Comparison of ENCODE assay signal across 8 cellular contexts in genomic region chr11:3865388-3866193, GRCh38. TPM values are rescaled to one million over a fixed set of nuclear protein-coding genes. Genes with fewer than 3 reads are reported as not detected.
DNase-seq lines count a peak whose midpoint lies in the region; ATAC-seq and TF ChIP-seq lines count a peak whose summit lies in the region.

No MANE protein-coding gene starts in this region.

- H3K27ac Mint-ChIP-seq in naive thymus-derived CD8-positive, alpha-beta T cell = peak overlapping the region; percentile 84 to 95 (median 90)

- H3K27me3 ChIP-seq in breast epithelium = no peaks in the 10 kb centered on the region

- peaks cover 48 to 96% (median 94%) of the 10 kb centered on the region in 4 donors for H3K4me1 Mint-ChIP-seq in naive thymus-derived CD8-positive, alpha-beta T cell

- CTCF ChIA-PET in HEK293T (lab: Yijun Ruan, JAX) = interaction anchor here (0.8 to 1.2 kb wide), 2 partner anchors 17 to 206 kb away, joined by 3 to 4 read pairs; no protein-coding TSS in a partner anchor

- no peaks in the 10 kb centered on the region for H3K9me3 Mint-ChIP-seq in naive thymus-derived CD8-positive, alpha-beta T cell

- H3K27me3 Mint-ChIP-seq in naive thymus-derived CD8-positive, alpha-beta T cell = no peaks in the 10 kb centered on the region

- no peak for TF ChIP-seq POLR2A in breast epithelium (IDR thresholded peaks at IDR 0.05)

- intact Hi-C loops in breast epithelium (cut with DNase I; ENCODE audit: low total_unique reads) = no loop called here

- H3K4me1 ChIP-seq in breast epithelium = peaks cover 0 to 22% of the 10 kb centered on the region in 2 donors

- peak overlapping the region; percentile 33 to 62 for H3K27ac ChIP-seq in breast epithelium

- peaks cover 0 to 2% (median 0%) of the 10 kb centered on the region in 3 donors for H3K36me3 Mint-ChIP-seq in naive thymus-derived CD8-positive, alpha-beta T cell

- POLR2A ChIA-PET in naive thymus-derived CD8-positive, alpha-beta T cell (lab: Charles Lee) = interaction anchor here (0.5 to 5.0 kb wide), 6 partner anchors 11 to 227 kb away, joined by 3 to 68 read pairs (median 4); partner anchors contain the start of genes RHOG and STIM1
- POLR2A ChIA-PET in HEK293T (lab: Yijun Ruan, JAX) = interaction anchor here (2.3 kb wide), 1 partner anchor 10 kb away, joined by 11 read pairs; the partner anchor contains the start of gene STIM1

- DNase-seq in EL (peak; percentile 80), breast epithelium (ENCODE audit: low spot score in 2 of 2) (no peak), HEK293T (ENCODE audit: extremely low spot score) (no peak), NCI-H2171 treated with DMSO at 0.1 percent for 48 hours (lab: John Stamatoyannopoulos, UW) (no peak), NCI-H748 treated with DMSO at 0.1 percent for 48 hours (lab: John Stamatoyannopoulos, UW) (no peak)
- DNase-seq in Jurkat, Clone E6-1 (ENCODE audit: low read depth, low spot score) = peak; percentile 76
- peak in 1 of 10 donors; percentile 18 for DNase-seq in naive thymus-derived CD8-positive, alpha-beta T cell

- peak overlapping the region; percentile 7; the same call in 1 of the 2 replicates for H3K4me3 ChIP-seq in Jurkat, Clone E6-1 (ENCODE audit: low read length)
- no peak overlapping the region for H3K4me3 ChIP-seq in breast epithelium

- TF ChIP-seq CTCF in breast epithelium (IDR thresholded peaks at IDR 0.05) = no peak

- peak overlapping the region; percentile 20 to 76 (median 68) for H3K4me3 Mint-ChIP-seq in naive thymus-derived CD8-positive, alpha-beta T cell

- H3K9me3 ChIP-seq in breast epithelium = no peaks in the 10 kb centered on the region

- H3K36me3 ChIP-seq in breast epithelium = no peaks in the 10 kb centered on the region

- peak in 1 of 2 donors; percentile 14 for ATAC-seq in naive thymus-derived CD8-positive, alpha-beta T cell
- no peak for ATAC-seq in HG02870 (IDR thresholded peaks at IDR 0.05; ENCODE audit: unreplicated experiment)

TF ChIP-seq in HEK293T, 16 proteins besides CTCF, POLR2A, EP300 and RAD21:
- TF ChIP-seq NFRKB (IDR thresholded peaks at IDR 0.05) (no peak), ARNT (IDR thresholded peaks at IDR 0.05) (no peak), L3MBTL2 (conservative IDR thresholded peaks at IDR 0.05) (no peak), ELF4 (IDR thresholded peaks at IDR 0.05) (no peak), TARDBP (IDR thresholded peaks at IDR 0.05) (no peak), LEF1 (IDR thresholded peaks at IDR 0.05; ENCODE audit: borderline replicate concordance) (no peak), CTBP1 (IDR thresholded peaks at IDR 0.05; ENCODE audit: borderline replicate concordance) (no peak), FOXA1 (IDR thresholded peaks at IDR 0.05) (no peak), SP1 (IDR thresholded peaks at IDR 0.05) (no peak), PKNOX1 (IDR thresholded peaks at IDR 0.05) (no peak), BHLHE40 (IDR thresholded peaks at IDR 0.05; ENCODE audit: borderline replicate concordance) (no peak), FOXM1 (IDR thresholded peaks at IDR 0.05; ENCODE audit: borderline replicate concordance) (no peak), SUZ12 (IDR thresholded peaks at IDR 0.05) (no peak)

RNA-seq across cellular contexts. Expression of gene STIM1, which starts 10.1 kb away (rescaled TPM):
- 53.5 TPM for polyA plus RNA-seq in Jurkat, Clone E6-1 (2012; ENCODE audit: insufficient read depth, insufficient read length)
- total RNA-seq in breast epithelium = 10 to 100 TPM; 44.2 to 68.2 (median 47.9) TPM
- total RNA-seq in naive thymus-derived CD8-positive, alpha-beta T cell = 100 to 1,000 TPM in 1 of 2 experiments, 10 to 100 TPM in 1; 98.7 to 101 TPM
- 10 to 100 TPM; 33.4 to 39.0 (median 38.9) TPM for polyA plus RNA-seq in naive thymus-derived CD8-positive, alpha-beta T cell

RNA-seq across cellular contexts. Expression of gene RHOG, which starts 24.8 kb away (rescaled TPM):
- polyA plus RNA-seq in Jurkat, Clone E6-1 (2012; ENCODE audit: insufficient read depth, insufficient read length) = 151 TPM
- 10 to 100 TPM; 37.0 to 68.2 (median 37.0) TPM for total RNA-seq in breast epithelium
- 10 to 100 TPM; 78.4 to 79.3 TPM for total RNA-seq in naive thymus-derived CD8-positive, alpha-beta T cell
- polyA plus RNA-seq in naive thymus-derived CD8-positive, alpha-beta T cell = 100 to 1,000 TPM; 125 to 175 (median 144) TPM

RNA-seq across cellular contexts. Expression of gene PGAP2, which starts 57.2 kb away (rescaled TPM):
- 51.2 TPM for polyA plus RNA-seq in Jurkat, Clone E6-1 (2012; ENCODE audit: insufficient read depth, insufficient read length)
- total RNA-seq in breast epithelium = 10 to 100 TPM; 12.3 to 24.3 (median 20.6) TPM
- total RNA-seq in naive thymus-derived CD8-positive, alpha-beta T cell = 10 to 100 TPM; 23.0 to 23.1 TPM
- polyA plus RNA-seq in naive thymus-derived CD8-positive, alpha-beta T cell = 10 to 100 TPM; 13.6 to 24.2 (median 21.9) TPM

Comparison
In these comparisons a context has a peak if more than half of its experiments do, and no peak if none do; other contexts are left out.
1. DNase-seq: peak in EL (single experiment) and Jurkat, Clone E6-1 (single experiment); none in breast epithelium (0 of 2), HEK293T (single experiment), NCI-H2171 treated with DMSO at 0.1 percent for 48 hours (single experiment) and NCI-H748 treated with DMSO at 0.1 percent for 48 hours (single experiment).